In the genomic region with DNA sequence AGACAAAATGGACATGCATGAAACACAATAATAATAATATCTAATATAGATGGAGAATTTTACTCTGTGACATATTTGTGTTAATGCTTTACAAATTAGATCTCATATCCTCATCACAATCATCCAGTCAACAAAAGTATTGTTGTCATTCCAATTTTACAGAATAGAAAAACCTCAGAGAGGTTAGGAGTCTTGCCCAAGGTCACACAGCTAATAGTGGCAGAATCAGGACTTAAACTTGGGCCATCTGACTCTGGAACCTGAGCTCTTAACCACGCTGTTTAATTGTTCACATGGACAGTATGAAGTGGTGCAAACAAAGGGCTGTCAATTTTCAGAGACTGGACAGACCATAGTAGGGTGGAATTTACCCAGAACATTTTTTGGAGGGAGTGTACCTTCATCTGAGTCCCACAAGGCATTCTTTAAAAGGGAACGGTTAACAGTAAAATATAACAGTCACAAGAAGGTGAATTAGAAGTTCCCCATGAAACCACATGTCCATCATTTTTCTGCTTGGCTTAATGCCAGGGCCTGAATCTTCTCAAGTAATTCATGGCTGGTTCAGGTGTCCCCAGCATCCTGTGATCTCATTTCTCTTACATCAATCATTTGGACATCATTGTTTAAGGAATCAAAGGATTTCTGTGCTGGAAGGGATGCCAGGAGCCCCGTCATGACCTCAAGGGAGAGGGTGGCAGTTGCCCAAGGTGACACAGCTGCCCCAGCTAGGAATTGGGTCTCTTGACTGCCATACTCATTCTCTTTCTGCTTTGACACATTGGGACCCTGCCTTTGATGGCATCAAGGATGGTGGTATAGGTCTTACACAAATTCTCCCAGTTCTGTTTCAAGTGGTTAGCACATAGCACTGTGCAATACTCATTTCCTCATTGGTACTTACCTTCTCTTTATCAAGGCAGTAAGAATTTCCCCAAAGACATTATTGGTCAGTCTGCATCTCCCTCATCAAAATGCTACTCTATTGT, we compare ENCODE assay signal across 10 cellular contexts. TPM values are rescaled to one million over a fixed set of nuclear protein-coding genes. Genes with fewer than 3 reads are reported as not detected.
DNase-seq lines count a peak whose midpoint lies in the region; ATAC-seq and TF ChIP-seq lines count a peak whose summit lies in the region.
"Had no signal": no experiment of that assay in that cellular context is flagged by ENCODE, and none has a peak within 500 bp of the region (broad histone marks: within the 10 kb centered on the region; RNA-seq: fewer than 3 reads in every experiment).

No MANE protein-coding gene starts in this region.

- peaks cover 14% of the 10 kb centered on the region; the same call in 1 of the 2 replicates for H3K27me3 ChIP-seq in SJCRH30

- ATAC-seq in GM18502 (IDR thresholded peaks at IDR 0.05; ENCODE audit: poor library complexity, unreplicated experiment) (peak; percentile 76), GM19452 (IDR thresholded peaks at IDR 0.05; ENCODE audit: unreplicated experiment) (peak; percentile 71), HG03342 (IDR thresholded peaks at IDR 0.05; ENCODE audit: unreplicated experiment) (peak; percentile 60)

- DNase-seq in SJCRH30 (no peak), Kasumi-1 (lab: John Stamatoyannopoulos, UW) (no peak), COR-L47 (lab: John Stamatoyannopoulos, UW) (no peak), epidermal melanocyte (ENCODE audit: insufficient read length, low spot score) (no peak)
- DNase-seq: NCI-H774 had no signal

- TF ChIP-seq CTCF in VCaP (conservative IDR thresholded peaks at IDR 0.05): no peak

- no peaks in the 10 kb centered on the region for H3K36me3 ChIP-seq in SJCRH30

- H3K27ac ChIP-seq in VCaP: peak overlapping the region; percentile 83
- no peak overlapping the region for H3K27ac ChIP-seq in SJCRH30
- H3K27ac ChIP-seq: GM23248 had no signal

- 0 out of 2 replicates have a peak, but pooled peaks cover 2% of the 10 kb centered on the region for H3K4me1 ChIP-seq in SJCRH30

- H3K4me3 ChIP-seq in SJCRH30: no peak overlapping the region
- H3K4me3 ChIP-seq: GM23248 had no signal

- H3K9me3 ChIP-seq in SJCRH30 (replicated peaks): no peaks in the 10 kb centered on the region

RNA-seq across cellular contexts. Expression of gene CCDC93, which starts 35.6 kb away (rescaled TPM):
- total RNA-seq in SJCRH30 (2014; rRNA removed; shearing (Covaris generic)): 18.3 and 19.0 TPM in 2 replicates

RNA-seq across cellular contexts. Expression of gene INSIG2, which starts 38.8 kb away (rescaled TPM):
- 7.4 and 11.0 TPM in 2 replicates for total RNA-seq in SJCRH30 (2014; rRNA removed; shearing (Covaris generic))
